In genomic region chr1:204915856-204916485, GRCh38 we compare ENCODE assay signal across 20 cellular contexts. TPM values are rescaled to one million over a fixed set of nuclear protein-coding genes. Genes with fewer than 3 reads are reported as not detected.
DNase-seq lines count a peak whose midpoint lies in the region; ATAC-seq and TF ChIP-seq lines count a peak whose summit lies in the region.
"Had no signal": no experiment of that assay in that cellular context is flagged by ENCODE, and none has a peak within 500 bp of the region (broad histone marks: within the 10 kb centered on the region; RNA-seq: fewer than 3 reads in every experiment).

No MANE protein-coding gene starts in this region.

- no peaks in the 10 kb centered on the region for H3K79me2 ChIP-seq in PC-3 (ENCODE audit: low read length)

- peak overlapping the region; percentile 38 for H3K4me2 ChIP-seq in PC-3 (ENCODE audit: low read length)

- H3K27ac Mint-ChIP-seq in MCF 10A (ENCODE audit: low read depth, unreplicated experiment) (peak overlapping the region; percentile 7), type B pancreatic cell (peak overlapping the region; percentile 69)
- H3K27ac Mint-ChIP-seq: activated CD8-positive, alpha-beta T cell treated with anti-CD3 and anti-CD28 coated beads, Interleukin-2, amount 10 ng/mL, durations not matched to agents 7 days and 5 days; CD4-positive, alpha-beta T cell had no signal

- ATAC-seq in PC-3 (peak; percentile 77), GM18909 (IDR thresholded peaks at IDR 0.05; ENCODE audit: poor library complexity, unreplicated experiment) (no peak)
- ATAC-seq: activated CD8-positive, alpha-beta T cell treated with anti-CD3 and anti-CD28 coated beads, Interleukin-2, amount 10 ng/mL, durations not matched to agents 7 days and 5 days had no signal

- peaks cover 13% of the 10 kb centered on the region for H3K4me1 Mint-ChIP-seq in MCF 10A (ENCODE audit: insufficient read depth, unreplicated experiment)
- no peaks in the 10 kb centered on the region for H3K4me1 Mint-ChIP-seq in type B pancreatic cell (ENCODE audit: unreplicated experiment)

- no peaks in the 10 kb centered on the region for H3K27me3 Mint-ChIP-seq in MCF 10A (ENCODE audit: insufficient read depth, unreplicated experiment)
- H3K27me3 Mint-ChIP-seq in type B pancreatic cell = peaks cover 12% of the 10 kb centered on the region

- peak overlapping the region in 1 of 2 donors; percentile 1 for H3K27ac ChIP-seq in breast epithelium
- no peak overlapping the region for H3K27ac ChIP-seq in PC-3 (ENCODE audit: low read length)
- H3K27ac ChIP-seq: thoracic aorta, WERI-Rb-1 had no signal

- H3K9ac ChIP-seq in PC-3 (ENCODE audit: low read length) = no peak overlapping the region

- no peaks in the 10 kb centered on the region for H4K20me1 ChIP-seq in PC-3 (ENCODE audit: low read length)

- POLR2A ChIA-PET in MCF 10A (lab: Yijun Ruan, JAX) (interaction anchor here (0.5 to 1.7 kb wide), 6 partner anchors 8 to 569 kb away, joined by 3 to 7 read pairs (median 5); partner anchors contain the start of gene RBBP5), PC-3 (lab: Charles Lee; ENCODE audit: unreplicated experiment) (no interaction called here)

- no peak for TF ChIP-seq POLR2A in breast epithelium (IDR thresholded peaks at IDR 0.05)

- H3K4me1 ChIP-seq in breast epithelium = no peaks in the 10 kb centered on the region
- no peaks in the 10 kb centered on the region for H3K4me1 ChIP-seq in PC-3 (ENCODE audit: insufficient read depth, low read length)
- H3K4me1 ChIP-seq: HAP-1 had no signal

- no TSS peak for BruUV-seq in MCF 10A (replicated peaks; lab: Mats Ljungman, UMichigan)
- BruUV-seq in PC-3 (replicated peaks; lab: Mats Ljungman, UMichigan) = no TSS peak

- H3K36me3 ChIP-seq in breast epithelium = no peaks in the 10 kb centered on the region
- no peaks in the 10 kb centered on the region for H3K36me3 ChIP-seq in PC-3 (ENCODE audit: low read depth, low read length)
- H3K36me3 ChIP-seq: HAP-1, thoracic aorta, WERI-Rb-1 had no signal

- H3K36me3 Mint-ChIP-seq in MCF 10A (ENCODE audit: insufficient read depth, unreplicated experiment) (no peaks in the 10 kb centered on the region), type B pancreatic cell (no peaks in the 10 kb centered on the region)

- no peaks in the 10 kb centered on the region for H3K27me3 ChIP-seq in breast epithelium
- H3K27me3 ChIP-seq in PC-3 (ENCODE audit: low read length) = peaks cover 13% of the 10 kb centered on the region

- H3K4me3 Mint-ChIP-seq in MCF 10A (ENCODE audit: unreplicated experiment) (peak overlapping the region; percentile 32), type B pancreatic cell (peak overlapping the region; percentile 2)
- H3K4me3 Mint-ChIP-seq: activated CD8-positive, alpha-beta T cell treated with anti-CD3 and anti-CD28 coated beads, Interleukin-2, amount 10 ng/mL, durations not matched to agents 7 days and 5 days; CD4-positive, alpha-beta T cell had no signal

- 0 out of 2 replicates have a peak overlapping the region, but pooled peaks have one; percentile 18 for H2AFZ ChIP-seq in PC-3 (ENCODE audit: low read length)

- H3K9me3 Mint-ChIP-seq in MCF 10A (ENCODE audit: unreplicated experiment) (peaks cover 7% of the 10 kb centered on the region), type B pancreatic cell (peaks cover 7% of the 10 kb centered on the region)

- intact Hi-C loops in MCF 10A (cut with micrococcal nuclease) = no loop called here
- intact Hi-C loops in breast epithelium (cut with DNase I; ENCODE audit: low total_unique reads) = no loop called here
- intact Hi-C loops in PC-3 (cut with micrococcal nuclease) = no loop called here

- no peaks in the 10 kb centered on the region for H3K9me2 ChIP-seq in PC-3 (replicated peaks; ENCODE audit: low read length)

- DNase-seq in MCF 10A (ENCODE audit: unreplicated experiment) (peak; percentile 77), breast epithelium (ENCODE audit: low spot score in 2 of 2) (no peak), PC-3 (peak; percentile 54), iris pigment epithelial cell (ENCODE audit: low read depth) (peak; percentile 3), type B pancreatic cell (ENCODE audit: extremely low spot score, unreplicated experiment) (no peak), midbrain (lab: John Stamatoyannopoulos, UW) (no peak), RKO (ENCODE audit: low spot score) (no peak)
- DNase-seq: ACHN; activated CD8-positive, alpha-beta T cell treated with anti-CD3 and anti-CD28 coated beads, Interleukin-2, amount 10 ng/mL, durations not matched to agents 7 days and 5 days; CD4-positive, alpha-beta T cell; cerebellar nuclear complex; EL; kidney; NCI-H510A; stimulated activated CD4-positive, alpha-beta T cell treated with anti-CD3 and anti-CD28 coated beads, Interleukin-4, amount 100 ng/mL, for 24 hours; SW 1271; WERI-Rb-1 had no signal

- CTCF ChIA-PET in MCF 10A (lab: Yijun Ruan, JAX) = interaction anchor here (1.0 to 1.9 kb wide), 2 partner anchors 37 to 109 kb away, joined by 4 to 7 read pairs; no protein-coding TSS in a partner anchor
- CTCF ChIA-PET in PC-3 (lab: Charles Lee) = no interaction called here

- H3F3A ChIP-seq in PC-3 (ENCODE audit: low read length, unreplicated experiment) = no peaks in the 10 kb centered on the region

- H3K4me3 ChIP-seq in breast epithelium (no peak overlapping the region), PC-3 (ENCODE audit: low read length) (peak overlapping the region; percentile 7; the same call in 1 of the 2 replicates)
- H3K4me3 ChIP-seq: HAP-1, thoracic aorta had no signal

- TF ChIP-seq CTCF in MCF 10A (IDR thresholded peaks at IDR 0.05; ENCODE audit: unreplicated experiment) (no peak), breast epithelium (IDR thresholded peaks at IDR 0.05) (no peak), PC-3 (conservative IDR thresholded peaks at IDR 0.05; ENCODE audit: low read depth, low read length) (no peak), type B pancreatic cell (conservative IDR thresholded peaks at IDR 0.05) (no peak)

- H3K9me3 ChIP-seq in breast epithelium (no peaks in the 10 kb centered on the region), PC-3 (ENCODE audit: low read length) (no peaks in the 10 kb centered on the region)
- H3K9me3 ChIP-seq: thoracic aorta had no signal

RNA-seq across cellular contexts. Expression of gene NFASC, which starts 45.3 kb away (rescaled TPM):
- total RNA-seq in MCF 10A (2022) (0.29 and 0.98 TPM in 2 replicates), breast epithelium (10 to 100 TPM in 2 of 3 donors, 1 to 10 TPM in 1; 1.6 to 19.5 (median 14.1) TPM), PC-3 (2014; rRNA removed) (1.6 and 4.6 TPM in 2 replicates), type B pancreatic cell (ENCODE audit: low replicate concordance) (16.4 and 20.0 TPM in 2 replicates)
- total RNA-seq: CD4-positive, alpha-beta T cell had no signal

Comparison
In these comparisons a context has a peak if more than half of its experiments do, and no peak if none do; other contexts are left out.
1. DNase-seq: peak in MCF 10A (single experiment), PC-3 (single experiment) and iris pigment epithelial cell (single experiment); none in breast epithelium (0 of 2), type B pancreatic cell (single experiment), midbrain (single experiment) and RKO (single experiment).